ENCODE assay signal across 8 cellular contexts in genomic region chr16:31113420-31114124, GRCh38. TPM values are rescaled to one million over a fixed set of nuclear protein-coding genes. Genes with fewer than 3 reads are reported as not detected.
DNase-seq lines count a peak whose midpoint lies in the region; ATAC-seq, FAIRE-seq and TF ChIP-seq lines count a peak whose summit lies in the region.

No MANE protein-coding gene starts in this region.

- no peak overlapping the region for H3K27ac ChIP-seq in trophoblast cell (ENCODE audit: low read depth, low read length)
- no peak overlapping the region for H3K27ac ChIP-seq in effector memory CD4-positive, alpha-beta T cell (ENCODE audit: insufficient read depth, low read length, poor library complexity, severe bottlenecking)

- peaks cover 19% of the 10 kb centered on the region for H3K4me1 Mint-ChIP-seq in endothelial cell (ENCODE audit: unreplicated experiment)

- H3K79me1 ChIP-seq in trophoblast cell (ENCODE audit: low read length) = peaks cover 9% of the 10 kb centered on the region

- H3K9me3 ChIP-seq in trophoblast cell (ENCODE audit: insufficient read depth, low read depth, low read length) = peaks cover 1% of the 10 kb centered on the region
- no peaks in the 10 kb centered on the region for H3K9me3 ChIP-seq in effector memory CD4-positive, alpha-beta T cell (ENCODE audit: control insufficient read depth, low read length)

- no peak overlapping the region for H4K8ac ChIP-seq in trophoblast cell (ENCODE audit: low read depth, low read length)

- ATAC-seq in HG03175 (IDR thresholded peaks at IDR 0.05; ENCODE audit: unreplicated experiment) = no peak

- peaks cover 6 to 13% of the 10 kb centered on the region in 2 experiments for H3K4me1 ChIP-seq in trophoblast cell (ENCODE audit: control insufficient read depth in 1 of 2, insufficient read depth in 2 of 2, low read length in 2 of 2)
- peaks cover 9% of the 10 kb centered on the region for H3K4me1 ChIP-seq in effector memory CD4-positive, alpha-beta T cell (ENCODE audit: control insufficient read depth, insufficient read depth, low read length, poor library complexity, severe bottlenecking)

- H3K27me3 ChIP-seq in trophoblast cell (ENCODE audit: insufficient read depth, low read length) = no peaks in the 10 kb centered on the region
- no peaks in the 10 kb centered on the region for H3K27me3 ChIP-seq in effector memory CD4-positive, alpha-beta T cell (replicated peaks; ENCODE audit: control insufficient read depth, insufficient read depth, low read length, poor library complexity, severe bottlenecking)

- H3K36me3 ChIP-seq in trophoblast cell (ENCODE audit: control insufficient read depth in 1 of 2, insufficient read depth in 2 of 2, low read length in 2 of 2) = peaks cover 36 to 40% of the 10 kb centered on the region in 2 experiments
- peaks cover 21% of the 10 kb centered on the region for H3K36me3 ChIP-seq in effector memory CD4-positive, alpha-beta T cell (ENCODE audit: control insufficient read depth, insufficient read depth, low read length)

- peaks cover 23% of the 10 kb centered on the region for H3K27me3 Mint-ChIP-seq in endothelial cell (ENCODE audit: unreplicated experiment)

- peak; percentile 90 for FAIRE-seq in GM18507 (lab: Jason Lieb, UNC)

- no peak overlapping the region for H3K4me2 ChIP-seq in trophoblast cell (ENCODE audit: low read length)

- H3K27ac Mint-ChIP-seq in endothelial cell (ENCODE audit: unreplicated experiment) = peak overlapping the region; percentile 91

- H4K12ac ChIP-seq in trophoblast cell (ENCODE audit: low read depth, low read length) = no peak overlapping the region

- no CpG with 5 or more reads among the region's 2 CpGs for WGBS in trophoblast cell (ENCODE audit: extremely low coverage, insufficient coverage, insufficient read length)

- no peaks in the 10 kb centered on the region for H3K9me3 Mint-ChIP-seq in endothelial cell (ENCODE audit: unreplicated experiment)

- H3K36me3 Mint-ChIP-seq in endothelial cell (ENCODE audit: low read depth, unreplicated experiment) = peaks cover 28% of the 10 kb centered on the region

- H2BK12ac ChIP-seq in trophoblast cell (ENCODE audit: low read length) = no peak overlapping the region

- no peak overlapping the region for H3K14ac ChIP-seq in trophoblast cell (ENCODE audit: low read length)

- no peak overlapping the region for H2BK5ac ChIP-seq in trophoblast cell (ENCODE audit: low read depth, low read length, poor library complexity)

- H2AK5ac ChIP-seq in trophoblast cell (ENCODE audit: low read length) = no peak overlapping the region

- H3K79me2 ChIP-seq in trophoblast cell (ENCODE audit: control insufficient read depth, insufficient read depth, low read length, poor library complexity) = peaks cover 5% of the 10 kb centered on the region

- no peak overlapping the region for H3K18ac ChIP-seq in trophoblast cell (ENCODE audit: low read length)

- no peak overlapping the region for H3K23ac ChIP-seq in trophoblast cell (ENCODE audit: low read length)

- no peak overlapping the region for H3K4me3 Mint-ChIP-seq in endothelial cell (ENCODE audit: unreplicated experiment)

- H2AFZ ChIP-seq in trophoblast cell (ENCODE audit: insufficient read depth, low read length, poor library complexity) = no peak overlapping the region

- H3K9ac ChIP-seq in trophoblast cell (ENCODE audit: low read length) = no peak overlapping the region

- TF ChIP-seq CTCF in endothelial cell (IDR thresholded peaks at IDR 0.05; ENCODE audit: unreplicated experiment) = no peak

- H4K91ac ChIP-seq in trophoblast cell (ENCODE audit: low read depth, low read length) = no peak overlapping the region

- DNase-seq in GM18507 (ENCODE audit: extremely low spot score, insufficient read length, low read depth) = no peak
- DNase-seq in NOMO-1 treated with dmso at 0.1 percent for 144 hours (lab: John Stamatoyannopoulos, UW; ENCODE audit: unreplicated experiment) = peak; percentile 47
- DNase-seq in endothelial cell (ENCODE audit: low spot score) = no peak
- peak; percentile 58 to 80 for DNase-seq in trophoblast cell
- no peak for DNase-seq in effector memory CD4-positive, alpha-beta T cell
- no peak for DNase-seq in NCI-H2227 (lab: John Stamatoyannopoulos, UW; ENCODE audit: unreplicated experiment)
- no peak for DNase-seq in NK-92 treated with Interleukin-12 subunit alpha and Interleukin-12 subunit beta, amount 100 ng/mL, for 24 hours (lab: John Stamatoyannopoulos, UW)

- H3K4ac ChIP-seq in trophoblast cell (ENCODE audit: low read depth, low read length) = no peak overlapping the region

- no peak overlapping the region for H3K4me3 ChIP-seq in trophoblast cell (ENCODE audit: low read depth, low read length)
- no peak overlapping the region for H3K4me3 ChIP-seq in effector memory CD4-positive, alpha-beta T cell (ENCODE audit: insufficient read depth, low read depth, low read length, poor library complexity, severe bottlenecking)

- no peak overlapping the region for H2BK120ac ChIP-seq in trophoblast cell (ENCODE audit: insufficient read depth, low read length, poor library complexity)

RNA-seq across cellular contexts. Expression of gene KAT8, which starts 3.9 kb away (rescaled TPM):
- 49.7 TPM for total RNA-seq in endothelial cell (ENCODE audit: unreplicated experiment)
- 31.8 and 32.3 TPM in 2 replicates for polyA plus RNA-seq in trophoblast cell (2013)

RNA-seq across cellular contexts. Expression of gene BCKDK, which starts 5.4 kb away (rescaled TPM):
- total RNA-seq in endothelial cell (ENCODE audit: unreplicated experiment) = 56.8 TPM
- polyA plus RNA-seq in trophoblast cell (2013) = 43.7 and 47.1 TPM in 2 replicates

RNA-seq across cellular contexts. Expression of gene VKORC1, which starts 19.0 kb away (rescaled TPM):
- total RNA-seq in endothelial cell (ENCODE audit: unreplicated experiment) = 59.6 TPM
- 112 and 118 TPM in 2 replicates for polyA plus RNA-seq in trophoblast cell (2013)

RNA-seq across cellular contexts. Expression of gene PRSS8, which starts 22.0 kb away (rescaled TPM):
- total RNA-seq in endothelial cell (ENCODE audit: unreplicated experiment) = 3.8 TPM
- 138 and 139 TPM in 2 replicates for polyA plus RNA-seq in trophoblast cell (2013)

RNA-seq across cellular contexts. Expression of gene PRSS53, which starts 24.8 kb away (rescaled TPM):
- total RNA-seq in endothelial cell (ENCODE audit: unreplicated experiment) = 1.8 TPM
- polyA plus RNA-seq in trophoblast cell (2013) = 1.4 and 1.5 TPM in 2 replicates

Comparison
In these comparisons a context has a peak if more than half of its experiments do, and no peak if none do; other contexts are left out.
1. DNase-seq: peak in NOMO-1 treated with dmso at 0.1 percent for 144 hours (single experiment) and trophoblast cell (2 of 2); none in GM18507 (single experiment), endothelial cell (single experiment), effector memory CD4-positive, alpha-beta T cell (0 of 3), NCI-H2227 (single experiment) and NK-92 treated with Interleukin-12 subunit alpha and Interleukin-12 subunit beta, amount 100 ng/mL, for 24 hours (single experiment).